8 cellular contexts compared by ENCODE assay signal in genomic region chr3:184874709-184875644, GRCh38.
DNase-seq lines count a peak whose midpoint lies in the region; ATAC-seq and TF ChIP-seq lines count a peak whose summit lies in the region.

No MANE protein-coding gene starts in this region.

- no peak overlapping the region for H3K4me3 Mint-ChIP-seq in activated CD8-positive, alpha-beta T cell treated with anti-CD3 and anti-CD28 coated beads, Interleukin-2, amount 10 ng/mL, durations not matched to agents 7 days and 5 days

- POLR2A ChIA-PET in activated CD8-positive, alpha-beta T cell treated with anti-CD3 and anti-CD28 coated beads, Interleukin-2, amount 10 ng/mL, durations not matched to agents 7 days and 5 days (lab: Charles Lee), result no interaction called here

- H3K36me3 Mint-ChIP-seq in activated CD8-positive, alpha-beta T cell treated with anti-CD3 and anti-CD28 coated beads, Interleukin-2, amount 10 ng/mL, durations not matched to agents 7 days and 5 days (ENCODE audit: low read depth), result peaks cover 23% of the 10 kb centered on the region

- no peaks in the 10 kb centered on the region for H3K9me3 ChIP-seq in tibial artery

- H3K27ac ChIP-seq in tibial artery, result no peak overlapping the region

- no peaks in the 10 kb centered on the region for H3K27me3 Mint-ChIP-seq in activated CD8-positive, alpha-beta T cell treated with anti-CD3 and anti-CD28 coated beads, Interleukin-2, amount 10 ng/mL, durations not matched to agents 7 days and 5 days (ENCODE audit: low read depth)

- no peaks in the 10 kb centered on the region for H3K27me3 ChIP-seq in tibial artery

- peaks cover 12% of the 10 kb centered on the region for H3K4me1 Mint-ChIP-seq in activated CD8-positive, alpha-beta T cell treated with anti-CD3 and anti-CD28 coated beads, Interleukin-2, amount 10 ng/mL, durations not matched to agents 7 days and 5 days (ENCODE audit: low read depth)

- H3K36me3 ChIP-seq in tibial artery, result peaks cover 22 to 71% (median 37%) of the 10 kb centered on the region in 3 donors

- CTCF ChIA-PET in activated CD8-positive, alpha-beta T cell treated with anti-CD3 and anti-CD28 coated beads, Interleukin-2, amount 10 ng/mL, durations not matched to agents 7 days and 5 days (lab: Charles Lee), result interaction anchor here (0.7 to 1.3 kb wide), 2 partner anchors 10 to 434 kb away, joined by 3 to 5 read pairs; no protein-coding TSS in a partner anchor

- no peak overlapping the region for H3K4me3 ChIP-seq in tibial artery

- DNase-seq in AG08395 (ENCODE audit: low spot score), result peak; percentile 43
- peak; percentile 4 for DNase-seq in GM04504 (ENCODE audit: low read depth)
- peak; percentile 3 for DNase-seq in NCI-H2029 (lab: John Stamatoyannopoulos, UW)
- peak; percentile 27 for DNase-seq in activated CD8-positive, alpha-beta T cell treated with anti-CD3 and anti-CD28 coated beads, Interleukin-2, amount 10 ng/mL, durations not matched to agents 7 days and 5 days
- peak; percentile 70 for DNase-seq in inferior parietal cortex (ENCODE audit: extremely low spot score)
- DNase-seq in tibial artery, result no peak

- peak; percentile 46 to 51 for TF ChIP-seq CTCF in tibial artery (IDR thresholded peaks at IDR 0.05)

- H3K4me1 ChIP-seq in tibial artery, result no peaks in the 10 kb centered on the region

- no peaks in the 10 kb centered on the region for H3K9me3 Mint-ChIP-seq in activated CD8-positive, alpha-beta T cell treated with anti-CD3 and anti-CD28 coated beads, Interleukin-2, amount 10 ng/mL, durations not matched to agents 7 days and 5 days (ENCODE audit: insufficient read depth)

- no peak for ATAC-seq in activated CD8-positive, alpha-beta T cell treated with anti-CD3 and anti-CD28 coated beads, Interleukin-2, amount 10 ng/mL, durations not matched to agents 7 days and 5 days
- ATAC-seq in HG03342 (IDR thresholded peaks at IDR 0.05; ENCODE audit: unreplicated experiment) (no peak), GM21381 (IDR thresholded peaks at IDR 0.05; ENCODE audit: unreplicated experiment) (no peak)

- H3K27ac Mint-ChIP-seq in activated CD8-positive, alpha-beta T cell treated with anti-CD3 and anti-CD28 coated beads, Interleukin-2, amount 10 ng/mL, durations not matched to agents 7 days and 5 days, result no peak overlapping the region

- intact Hi-C loops in tibial artery (cut with DNase I; ENCODE audit: low total_unique reads), result loop anchor here (5.0 kb wide), 1 partner anchor 302 kb away; no protein-coding TSS in a partner anchor

Comparison
In these comparisons a context has a peak if more than half of its experiments do, and no peak if none do; other contexts are left out.
1. DNase-seq: peak in AG08395 (single experiment), GM04504 (single experiment), NCI-H2029 (single experiment), activated CD8-positive, alpha-beta T cell treated with anti-CD3 and anti-CD28 coated beads, Interleukin-2, amount 10 ng/mL, durations not matched to agents 7 days and 5 days (single experiment) and inferior parietal cortex (single experiment); none in tibial artery (0 of 2).